In genomic region chr10:1561731-1562337, GRCh38 we compare ENCODE assay signal across 17 cellular contexts.
DNase-seq lines count a peak whose midpoint lies in the region; ATAC-seq and TF ChIP-seq lines count a peak whose summit lies in the region.
"Had no signal": no experiment of that assay in that cellular context is flagged by ENCODE, and none has a peak within 500 bp of the region (broad histone marks: within the 10 kb centered on the region; RNA-seq: fewer than 3 reads in every experiment).

No MANE protein-coding gene starts in this region.

- no peak overlapping the region for H2BK12ac ChIP-seq in neuronal stem cell (ENCODE audit: low read length)

- H3K9me3 Mint-ChIP-seq in CD14-positive monocyte (peaks cover 0 to 4% (median 0%) of the 10 kb centered on the region in 7 donors), WTC11 (no peaks in the 10 kb centered on the region)
- H3K9me3 Mint-ChIP-seq: CD8-positive, alpha-beta T cell had no signal

- H3K9me3 ChIP-seq in neuronal stem cell (replicated peaks in 1 of 2; ENCODE audit: control insufficient read depth in 2 of 2, insufficient read depth in 1 of 2, low read depth in 1 of 2, low read length in 2 of 2) (no peaks in the 10 kb centered on the region), spleen (no peaks in the 10 kb centered on the region), uterus (no peaks in the 10 kb centered on the region)
- H3K9me3 ChIP-seq: BLaER1 had no signal

- intact Hi-C loops in CD14-positive monocyte (cut with micrococcal nuclease): no loop called here
- intact Hi-C loops in spleen (cut with DNase I; ENCODE audit: low total_unique reads): no loop called here
- intact Hi-C loops in uterus (cut with DNase I; ENCODE audit: low total_unique reads): no loop called here

- TF ChIP-seq CTCF in CD14-positive monocyte (IDR thresholded peaks at IDR 0.05) (no peak), WTC11 (IDR thresholded peaks at IDR 0.05) (no peak), spleen (IDR thresholded peaks at IDR 0.05 in 8 of 11, conservative IDR thresholded peaks at IDR 0.05 in 3 of 11) (no peak), uterus (IDR thresholded peaks at IDR 0.05) (no peak), GM13976 (IDR thresholded peaks at IDR 0.05; ENCODE audit: borderline replicate concordance, control extremely low read depth, extremely low read depth, insufficient read depth, missing control alignments) (no peak)

- no peaks in the 10 kb centered on the region for H3K27me3 ChIP-seq in neuronal stem cell (ENCODE audit: control insufficient read depth in 3 of 3, insufficient read depth in 3 of 3, low read depth in 1 of 3, low read length in 3 of 3)
- H3K27me3 ChIP-seq in spleen (replicated peaks in 1 of 7): peaks cover 0 to 48% (median 0%) of the 10 kb centered on the region in 7 donors
- H3K27me3 ChIP-seq in uterus: no peaks in the 10 kb centered on the region
- H3K27me3 ChIP-seq: BLaER1 had no signal

- H3K23ac ChIP-seq in neuronal stem cell (ENCODE audit: low read depth, low read length, poor library complexity): no peak overlapping the region

- no peak overlapping the region for H4K91ac ChIP-seq in neuronal stem cell (ENCODE audit: low read depth, low read length, poor library complexity)

- no peak overlapping the region for H3K4ac ChIP-seq in neuronal stem cell (ENCODE audit: low read length)

- H3K36me3 Mint-ChIP-seq in CD14-positive monocyte: no peaks in the 10 kb centered on the region
- no peaks in the 10 kb centered on the region for H3K36me3 Mint-ChIP-seq in WTC11
- H3K36me3 Mint-ChIP-seq: CD8-positive, alpha-beta T cell had no signal

- no peak for ATAC-seq in WTC11
- ATAC-seq: CD8-positive, alpha-beta T cell; HCT116 had no signal

- no peak overlapping the region for H2BK120ac ChIP-seq in neuronal stem cell (ENCODE audit: low read depth, low read length)

- in situ Hi-C loops in GM13976 (cut with MboI; ENCODE audit: low sequenced_read_pairs, unreplicated experiment): no loop called here

- no peak overlapping the region for H2AFZ ChIP-seq in neuronal stem cell (ENCODE audit: low read length)

- TF ChIP-seq POLR2A in spleen (IDR thresholded peaks at IDR 0.05): no peak
- no peak for TF ChIP-seq POLR2A in uterus (IDR thresholded peaks at IDR 0.05)

- no peak overlapping the region for H2BK15ac ChIP-seq in neuronal stem cell (ENCODE audit: low read length)

- H4K8ac ChIP-seq in neuronal stem cell (ENCODE audit: low read depth, low read length): peak overlapping the region; percentile 56

- peak overlapping the region; percentile 85 for H3K14ac ChIP-seq in neuronal stem cell (ENCODE audit: low read length)

- H3K4me1 ChIP-seq in neuronal stem cell (ENCODE audit: control insufficient read depth in 2 of 2, insufficient read depth in 1 of 2, low read depth in 1 of 2, low read length in 2 of 2): peaks cover 0 to 5% of the 10 kb centered on the region in 2 donors
- H3K4me1 ChIP-seq in spleen: no peaks in the 10 kb centered on the region
- no peaks in the 10 kb centered on the region for H3K4me1 ChIP-seq in uterus

- H3K27ac Mint-ChIP-seq in CD14-positive monocyte (no peak overlapping the region), WTC11 (0 out of 2 replicates have a peak overlapping the region, but pooled peaks have one; percentile 16)
- H3K27ac Mint-ChIP-seq: CD8-positive, alpha-beta T cell; HFFc6 had no signal

- H2AK5ac ChIP-seq in neuronal stem cell (ENCODE audit: low read depth, low read length): peak overlapping the region; percentile 60

- POLR2A ChIA-PET in WTC11 (lab: Charles Lee): no interaction called here

- H2BK5ac ChIP-seq in neuronal stem cell (ENCODE audit: low read length): no peak overlapping the region

- DNase-seq in CD14-positive monocyte (ENCODE audit: low spot score) (peak; percentile 27), WTC11 (ENCODE audit: low spot score) (no peak), neuronal stem cell (ENCODE audit: low spot score) (no peak), spleen (peak; percentile 65), uterus (no peak), GM13976 (ENCODE audit: low spot score) (no peak), DMS153 (lab: John Stamatoyannopoulos, UW) (no peak), medulla oblongata (ENCODE audit: extremely low spot score) (no peak)
- DNase-seq: 8988T; Calu3; CD8-positive, alpha-beta T cell; GOT3; H7; HFFc6 had no signal

- H3K36me3 ChIP-seq in neuronal stem cell (replicated peaks in 1 of 2; ENCODE audit: control insufficient read depth in 2 of 2, insufficient read depth in 2 of 2, low read length in 2 of 2) (no peaks in the 10 kb centered on the region), spleen (no peaks in the 10 kb centered on the region), uterus (no peaks in the 10 kb centered on the region)
- H3K36me3 ChIP-seq: BLaER1 had no signal

- no peak overlapping the region for H3K4me3 Mint-ChIP-seq in CD14-positive monocyte
- no peak overlapping the region for H3K4me3 Mint-ChIP-seq in WTC11
- H3K4me3 Mint-ChIP-seq: CD8-positive, alpha-beta T cell; HFFc6 had no signal

- H3K27ac ChIP-seq in neuronal stem cell (replicated peaks; ENCODE audit: low read length) (no peak overlapping the region), spleen (no peak overlapping the region), uterus (no peak overlapping the region)
- H3K27ac ChIP-seq: BLaER1, HL-60 had no signal

- CTCF ChIA-PET in WTC11 (lab: Charles Lee): interaction anchor here (1.4 kb wide), 1 partner anchor 141 kb away, joined by 3 read pairs; no protein-coding TSS in a partner anchor

- no peak overlapping the region for H3K9ac ChIP-seq in neuronal stem cell (ENCODE audit: low read depth, low read length, poor library complexity)
- H3K9ac ChIP-seq: BLaER1 had no signal

- WGBS in neuronal stem cell (ENCODE audit: extremely low coverage in 2 of 2, insufficient read length in 2 of 2, insufficient replicate concordance in 1 of 2), 2 donors: no CpG with 5 or more reads among the region's 19 CpGs
- WGBS in spleen, 5 donors: 79 to 85% (median 79%) methylated on average over 19 of the region's 19 CpGs

- H3K4me3 ChIP-seq in neuronal stem cell (ENCODE audit: low read length in 2 of 2) (no peak overlapping the region), spleen (no peak overlapping the region), uterus (no peak overlapping the region)
- H3K4me3 ChIP-seq: BLaER1 had no signal

- no peaks in the 10 kb centered on the region for H3K79me1 ChIP-seq in neuronal stem cell (ENCODE audit: low read depth, low read length)

- H3K18ac ChIP-seq in neuronal stem cell (ENCODE audit: low read length): peak overlapping the region; percentile 58

- H3K4me1 Mint-ChIP-seq in CD14-positive monocyte (no peaks in the 10 kb centered on the region), WTC11 (no peaks in the 10 kb centered on the region)

- no peak overlapping the region for H3K4me2 ChIP-seq in neuronal stem cell (ENCODE audit: insufficient read depth, low read length, poor library complexity, severe bottlenecking)
- H3K4me2 ChIP-seq: BLaER1 had no signal

- H3K27me3 Mint-ChIP-seq in CD14-positive monocyte (ENCODE audit: low read depth in 3 of 3): peaks cover 0 to 8% (median 7%) of the 10 kb centered on the region in 3 donors
- H3K27me3 Mint-ChIP-seq in WTC11 (ENCODE audit: low read depth): peaks cover 6% of the 10 kb centered on the region

TF ChIP-seq in WTC11, 78 proteins besides CTCF, POLR2A, EP300 and RAD21 (continues in another document):
- no peak for TF ChIP-seq CREM (CRISPR knock-in tag; IDR thresholded peaks at IDR 0.05)
- TF ChIP-seq ZBTB43 (CRISPR knock-in tag; IDR thresholded peaks at IDR 0.05): no peak
- TF ChIP-seq AFF4 (CRISPR knock-in tag; IDR thresholded peaks at IDR 0.05; ENCODE audit: borderline replicate concordance): no peak
- TF ChIP-seq IRF2 (CRISPR knock-in tag; IDR thresholded peaks at IDR 0.05; ENCODE audit: borderline replicate concordance, low read depth): no peak
- TF ChIP-seq TEAD4 (CRISPR knock-in tag; IDR thresholded peaks at IDR 0.05): no peak
- no peak for TF ChIP-seq ETV6 (CRISPR knock-in tag; IDR thresholded peaks at IDR 0.05)
- no peak for TF ChIP-seq ZBTB21 (CRISPR knock-in tag; IDR thresholded peaks at IDR 0.05; ENCODE audit: borderline replicate concordance)
- TF ChIP-seq MYBL2 (CRISPR knock-in tag; IDR thresholded peaks at IDR 0.05): no peak

Comparison
In these comparisons a context has a peak if more than half of its experiments do, and no peak if none do; other contexts are left out.
1. DNase-seq: peak in CD14-positive monocyte (single experiment) and spleen (single experiment); none in WTC11 (single experiment), neuronal stem cell (single experiment), uterus (0 of 2), GM13976 (single experiment), DMS153 (single experiment) and medulla oblongata (single experiment).